ENCODE assay signal across 20 cellular contexts in genomic region chr3:95731753-95732152, GRCh38.
"Had no signal": no experiment of that assay in that cellular context is flagged by ENCODE, and none has a peak within 500 bp of the region (broad histone marks: within the 10 kb centered on the region; RNA-seq: fewer than 3 reads in every experiment).

No MANE protein-coding gene starts in this region.

- H3K27ac Mint-ChIP-seq: naive thymus-derived CD4-positive, alpha-beta T cell; nephron progenitor cell; stimulated activated memory B cell treated with anti-CD40 and anti-IgM and Interleukin-4, amounts not matched to agents 10 μg/mL and 1 μg/mL and 100 μg/mL, for 72 hours; stimulated activated naive CD8-positive, alpha-beta T cell treated with anti-CD3 and anti-CD28 coated beads, Interleukin-15, Interleukin-2, amounts not matched to agents 100 ng/mL and 50 ng/mL, for 24 hours had no signal

- H3K79me2 ChIP-seq: hepatocyte had no signal

- H2AFZ ChIP-seq: hepatocyte had no signal

- H3K4me1 Mint-ChIP-seq: naive thymus-derived CD4-positive, alpha-beta T cell; nephron progenitor cell; stimulated activated memory B cell treated with anti-CD40 and anti-IgM and Interleukin-4, amounts not matched to agents 10 μg/mL and 1 μg/mL and 100 μg/mL, for 72 hours had no signal

- H3K36me3 Mint-ChIP-seq: naive thymus-derived CD4-positive, alpha-beta T cell; stimulated activated memory B cell treated with anti-CD40 and anti-IgM and Interleukin-4, amounts not matched to agents 10 μg/mL and 1 μg/mL and 100 μg/mL, for 72 hours had no signal

- H3K36me3 ChIP-seq: esophagus muscularis mucosa, spleen, tibial nerve, upper lobe of right lung had no signal

- H3K27me3 ChIP-seq: esophagus muscularis mucosa, hepatocyte, spleen, testis, tibial nerve, upper lobe of right lung had no signal

- DNase-seq: effector memory CD4-positive, alpha-beta T cell; foreskin melanocyte; head of caudate nucleus; kidney; naive thymus-derived CD4-positive, alpha-beta T cell; nephron progenitor cell; psoas muscle; retina; spleen; stimulated activated CD4-positive, alpha-beta T cell treated with anti-CD3 and anti-CD28 coated beads, Interleukin-15, amount 100 ng/mL, for 24 hours; stimulated activated CD4-positive, alpha-beta T cell treated with anti-CD3 and anti-CD28 coated beads, Interleukin-1b, Interleukin-23, amount 100 ng/mL, for 48 hours; stimulated activated CD4-positive, alpha-beta T cell treated with anti-CD3 and anti-CD28 coated beads, Interleukin-4, amount 100 ng/mL, for 24 hours; testis; upper lobe of right lung had no signal

- H3K9me3 ChIP-seq: esophagus muscularis mucosa, psoas muscle, spleen, testis, tibial nerve, upper lobe of right lung had no signal

- H3K9me3 Mint-ChIP-seq: nephron progenitor cell had no signal

- H3K27me3 Mint-ChIP-seq: naive thymus-derived CD4-positive, alpha-beta T cell; stimulated activated memory B cell treated with anti-CD40 and anti-IgM and Interleukin-4, amounts not matched to agents 10 μg/mL and 1 μg/mL and 100 μg/mL, for 72 hours; stimulated activated naive CD8-positive, alpha-beta T cell treated with anti-CD3 and anti-CD28 coated beads, Interleukin-15, Interleukin-2, amounts not matched to agents 100 ng/mL and 50 ng/mL, for 24 hours had no signal

- H3K4me3 ChIP-seq: esophagus muscularis mucosa, hepatocyte, psoas muscle, spleen, testis, tibial nerve, upper lobe of right lung had no signal

- H3K4me2 ChIP-seq: hepatocyte had no signal

- H3K27ac ChIP-seq: epithelial cell of prostate, esophagus muscularis mucosa, hepatocyte, psoas muscle, spleen, testis, tibial nerve, upper lobe of right lung had no signal

- H3K4me3 Mint-ChIP-seq: naive thymus-derived CD4-positive, alpha-beta T cell; nephron progenitor cell; stimulated activated memory B cell treated with anti-CD40 and anti-IgM and Interleukin-4, amounts not matched to agents 10 μg/mL and 1 μg/mL and 100 μg/mL, for 72 hours; stimulated activated naive CD8-positive, alpha-beta T cell treated with anti-CD3 and anti-CD28 coated beads, Interleukin-15, Interleukin-2, amounts not matched to agents 100 ng/mL and 50 ng/mL, for 24 hours had no signal

- H3K4me1 ChIP-seq: esophagus muscularis mucosa, psoas muscle, spleen, testis, tibial nerve, upper lobe of right lung had no signal
